ENCODE assay signal across 7 cellular contexts in genomic region chr2:106506002-106506687, GRCh38. TPM values are rescaled to one million over a fixed set of nuclear protein-coding genes. Genes with fewer than 3 reads are reported as not detected.
"Had no signal": no experiment of that assay in that cellular context is flagged by ENCODE, and none has a peak within 500 bp of the region (broad histone marks: within the 10 kb centered on the region; RNA-seq: fewer than 3 reads in every experiment).

No MANE protein-coding gene starts in this region.

RNA-seq across cellular contexts. Expression of gene CD8B2, which starts 19.0 kb away (rescaled TPM):
- total RNA-seq: activated B cell treated with CpG ODN at 0.5 μM for 24 hours, bronchial epithelial cell, cerebellum, MCF 10A, RPMI7951, SJSA1 had no signal
- polyA plus RNA-seq: SK-N-SH had no signal

RNA-seq across cellular contexts. Expression of gene RGPD3, which starts 37.9 kb away (rescaled TPM):
- total RNA-seq: MCF 10A had no signal
